2 cellular contexts compared by ENCODE assay signal in the genomic region with DNA sequence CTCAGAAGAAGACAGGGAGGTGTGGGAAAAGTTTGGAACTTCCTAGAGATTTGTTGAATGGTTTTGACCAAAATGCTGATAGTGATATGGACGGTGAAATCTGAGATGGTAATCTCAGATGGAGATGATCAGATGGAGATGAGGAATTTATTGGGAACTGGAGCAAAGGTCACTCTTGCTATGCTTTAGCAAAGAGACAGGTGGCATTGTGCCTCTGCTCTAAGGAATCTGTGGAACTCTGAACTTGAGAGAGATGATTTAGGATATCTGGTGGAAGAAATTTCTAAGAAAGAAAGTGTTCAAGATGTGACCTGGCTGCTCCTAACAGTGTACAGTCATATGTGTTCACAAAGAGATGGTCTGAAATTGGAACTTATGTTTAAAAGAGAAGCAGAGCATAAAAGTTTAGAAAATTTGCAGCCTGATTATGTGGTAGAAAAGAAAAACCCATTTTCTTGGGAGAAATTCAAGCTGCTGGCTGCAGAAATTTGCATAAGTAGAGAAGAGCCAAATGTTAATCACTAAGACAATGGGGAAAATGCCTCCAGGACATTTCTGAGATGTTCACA. TPM values are rescaled to one million over a fixed set of nuclear protein-coding genes. Genes with fewer than 3 reads are reported as not detected.
"Had no signal": no experiment of that assay in that cellular context is flagged by ENCODE, and none has a peak within 500 bp of the region (broad histone marks: within the 10 kb centered on the region; RNA-seq: fewer than 3 reads in every experiment).

No MANE protein-coding gene starts in this region.

RNA-seq across cellular contexts. Expression of gene CD72, which starts 38.5 kb away (rescaled TPM):
- total RNA-seq: dermis blood vessel endothelial cell had no signal
- polyA plus RNA-seq: neural cell had no signal
